ENCODE assay signal across 13 cellular contexts in genomic region chr3:69409831-69410230, GRCh38. TPM values are rescaled to one million over a fixed set of nuclear protein-coding genes. Genes with fewer than 3 reads are reported as not detected.
DNase-seq lines count a peak whose midpoint lies in the region; ATAC-seq, FAIRE-seq and TF ChIP-seq lines count a peak whose summit lies in the region.
"Had no signal": no experiment of that assay in that cellular context is flagged by ENCODE, and none has a peak within 500 bp of the region (broad histone marks: within the 10 kb centered on the region; RNA-seq: fewer than 3 reads in every experiment).

No MANE protein-coding gene starts in this region.

- TF ChIP-seq EP300 in HepG2 (IDR thresholded peaks at IDR 0.05; ENCODE audit: low read depth in 2 of 2, low read length in 2 of 2): no peak
- no peak for TF ChIP-seq EP300 in HepG2 (CRISPR knock-in tag; IDR thresholded peaks at IDR 0.05; ENCODE audit: borderline replicate concordance)

- H3K36me3 Mint-ChIP-seq in dendritic cell treated with granulocyte-macrophage colony-stimulating factor and Interleukin-4, amounts not matched to agents 40 ng/mL and 50 ng/mL, for 4 days (ENCODE audit: low read depth): peaks cover 37% of the 10 kb centered on the region

- no peaks in the 10 kb centered on the region for H3K79me2 ChIP-seq in HepG2 (ENCODE audit: insufficient read depth, low read length)

- TF ChIP-seq RAD21 in liver (IDR thresholded peaks at IDR 0.05): no peak
- TF ChIP-seq RAD21 in HepG2 (CRISPR knock-in tag; IDR thresholded peaks at IDR 0.05): no peak

- H3K27me3 ChIP-seq in liver (ENCODE audit: control insufficient read depth in 4 of 4, insufficient read depth in 4 of 4, low read length in 3 of 4) (no peaks in the 10 kb centered on the region), HepG2 (ENCODE audit: control insufficient read depth in 1 of 2, insufficient read depth in 2 of 2, low read length in 2 of 2) (no peaks in the 10 kb centered on the region; a peak in 1 of 5 replicates)

- 20% methylated on average over 1 of the region's 1 CpG for WGBS in liver
- 0% methylated on average over 1 of the region's 1 CpG for WGBS in HepG2 (ENCODE audit: low lambda C conversion rate)
- WGBS in lower leg skin, 2 donors: 80 to 83% methylated on average over 1 of the region's 1 CpG

- peaks cover 9% of the 10 kb centered on the region for H3K9me3 Mint-ChIP-seq in dendritic cell treated with granulocyte-macrophage colony-stimulating factor and Interleukin-4, amounts not matched to agents 40 ng/mL and 50 ng/mL, for 4 days

- TF ChIP-seq POLR2A in HepG2 (IDR thresholded peaks at IDR 0.05; ENCODE audit: insufficient read depth in 1 of 2, low read depth in 2 of 2, low read length in 2 of 2): no peak
- TF ChIP-seq POLR2A in lower leg skin (IDR thresholded peaks at IDR 0.05): no peak

- no peaks in the 10 kb centered on the region for H3K36me3 ChIP-seq in liver (ENCODE audit: control insufficient read depth in 4 of 4, insufficient read depth in 3 of 4, low read depth in 1 of 4, low read length in 3 of 4)
- no peaks in the 10 kb centered on the region for H3K36me3 ChIP-seq in HepG2 (replicated peaks in 1 of 2; ENCODE audit: control insufficient read depth in 1 of 2, insufficient read depth in 2 of 2, low read length in 2 of 2)

- no peaks in the 10 kb centered on the region for H4K20me1 ChIP-seq in HepG2 (ENCODE audit: insufficient read depth, low read length)

- H3K4me2 ChIP-seq in HepG2 (ENCODE audit: low read depth, low read length): no peak overlapping the region

- ATAC-seq in HepG2: no peak; the same call in 2 of the 3 replicates
- ATAC-seq in HG03045 (IDR thresholded peaks at IDR 0.05; ENCODE audit: unreplicated experiment): no peak

- H3K4me3 Mint-ChIP-seq in dendritic cell treated with granulocyte-macrophage colony-stimulating factor and Interleukin-4, amounts not matched to agents 40 ng/mL and 50 ng/mL, for 4 days: no peak overlapping the region
- H3K4me3 Mint-ChIP-seq: activated CD8-positive, alpha-beta T cell treated with anti-CD3 and anti-CD28 coated beads for 36 hours; endodermal cell had no signal

- in situ Hi-C loops in HepG2 (cut with HindIII; ENCODE audit: extremely low pct_ligation_motif_present, low pct_unique_long_range_greater_than_20kb): loop anchor here (25.0 kb wide), 1 partner anchor 248 kb away; no protein-coding TSS in a partner anchor

- peaks cover 24% of the 10 kb centered on the region for H3K4me1 Mint-ChIP-seq in dendritic cell treated with granulocyte-macrophage colony-stimulating factor and Interleukin-4, amounts not matched to agents 40 ng/mL and 50 ng/mL, for 4 days (ENCODE audit: low read depth)

- CTCF ChIA-PET in HepG2 (lab: Yijun Ruan, JAX; ENCODE audit: low intra/inter-chr PET ratio, low total read pairs): interaction anchor here (1.5 kb wide), 1 partner anchor 248 kb away, joined by 14 read pairs; no protein-coding TSS in a partner anchor

- intact Hi-C loops in HepG2 (cut with micrococcal nuclease; ENCODE audit: unreplicated experiment) (loop anchor here (1.0 to 5.0 kb wide), 3 partner anchors 88 to 288 kb away; partner anchors contain the start of gene LMOD3), lower leg skin (cut with DNase I; ENCODE audit: low total_unique reads) (no loop called here)
- intact Hi-C loops in dendritic cell treated with granulocyte-macrophage colony-stimulating factor and Interleukin-4, amounts not matched to agents 40 ng/mL and 50 ng/mL, for 4 days (cut with micrococcal nuclease): loop anchor here (1.0 to 5.0 kb wide), 3 partner anchors 38 to 103 kb away; no protein-coding TSS in a partner anchor

- no peak overlapping the region for H3K4me3 ChIP-seq in liver (ENCODE audit: low read depth in 1 of 3, low read length in 3 of 3)
- H3K4me3 ChIP-seq in HepG2 (replicated peaks in 1 of 3; ENCODE audit: insufficient read depth in 1 of 3, low read depth in 2 of 3, low read length in 3 of 3): no peak overlapping the region
- no peak overlapping the region for H3K4me3 ChIP-seq in lower leg skin (ENCODE audit: low read depth, poor library complexity, severe bottlenecking)
- H3K4me3 ChIP-seq: K562, skin epidermis had no signal

- H3K9me3 ChIP-seq in liver (ENCODE audit: control insufficient read depth in 4 of 4, low read length in 3 of 4): peaks cover 0 to 5% (median 2%) of the 10 kb centered on the region in 4 donors
- peaks cover 7% of the 10 kb centered on the region for H3K9me3 ChIP-seq in HepG2 (ENCODE audit: low read length)

- H3K4me1 ChIP-seq in liver (ENCODE audit: control insufficient read depth in 4 of 4, insufficient read depth in 4 of 4, low read length in 3 of 4): peaks cover 0 to 8% (median 6%) of the 10 kb centered on the region in 4 donors
- H3K4me1 ChIP-seq in HepG2 (ENCODE audit: insufficient read depth, low read length): no peaks in the 10 kb centered on the region

- BruUV-seq in HepG2 (replicated peaks; lab: Mats Ljungman, UMichigan): no TSS peak

- peak overlapping the region; percentile 67 for H3K27ac Mint-ChIP-seq in dendritic cell treated with granulocyte-macrophage colony-stimulating factor and Interleukin-4, amounts not matched to agents 40 ng/mL and 50 ng/mL, for 4 days
- H3K27ac Mint-ChIP-seq: activated CD8-positive, alpha-beta T cell treated with anti-CD3 and anti-CD28 coated beads for 36 hours; endodermal cell had no signal

- TF ChIP-seq CTCF in liver (IDR thresholded peaks at IDR 0.05; ENCODE audit: low read depth, low read length, missing input control) (no peak), HepG2 (CRISPR knock-in tag; IDR thresholded peaks at IDR 0.05) (no peak), lower leg skin (IDR thresholded peaks at IDR 0.05) (no peak)

- no peak overlapping the region for H3K9ac ChIP-seq in liver (ENCODE audit: low read depth in 1 of 2, low read length in 2 of 2)
- H3K9ac ChIP-seq in HepG2 (ENCODE audit: insufficient read depth, low read depth, low read length): no peak overlapping the region

- POLR2A ChIA-PET in HepG2 (lab: Yijun Ruan, JAX): no interaction called here

- no peak for FAIRE-seq in HepG2 (lab: Jason Lieb, UNC)

- H3K27me3 Mint-ChIP-seq in dendritic cell treated with granulocyte-macrophage colony-stimulating factor and Interleukin-4, amounts not matched to agents 40 ng/mL and 50 ng/mL, for 4 days: no peaks in the 10 kb centered on the region

- DNase-seq in HepG2 (ENCODE audit: low spot score) (no peak), lung microvascular endothelial cell (ENCODE audit: low read depth in 2 of 2) (peak; percentile 33 to 34), HuH-7.5 (ENCODE audit: low spot score) (no peak), germinal center (ENCODE audit: low spot score) (no peak), lower leg skin (ENCODE audit: low spot score in 2 of 2) (no peak)
- DNase-seq: NCI-H1694 treated with DMSO at 0.1 percent for 48 hours had no signal

- no peak overlapping the region for H2AFZ ChIP-seq in HepG2 (ENCODE audit: low read length)

- no peak overlapping the region for H3K27ac ChIP-seq in liver (ENCODE audit: low read depth in 1 of 2, low read length in 2 of 2)
- no peak overlapping the region for H3K27ac ChIP-seq in HepG2 (ENCODE audit: extremely low read length, insufficient read depth, low read length)

TF ChIP-seq in liver, 16 proteins besides CTCF, POLR2A, EP300 and RAD21 (continues in another document):
- TF ChIP-seq HNF4A (conservative IDR thresholded peaks at IDR 0.05): peak; percentile 58 to 76
- no peak for TF ChIP-seq GABPA (IDR thresholded peaks at IDR 0.05 in 1 of 2, conservative IDR thresholded peaks at IDR 0.05 in 1 of 2)
- TF ChIP-seq SP1 (IDR thresholded peaks at IDR 0.05): no peak
- no peak for TF ChIP-seq JUND (IDR thresholded peaks at IDR 0.05)
- TF ChIP-seq MAX (IDR thresholded peaks at IDR 0.05): peak; percentile 55
- no peak for TF ChIP-seq RXRA (IDR thresholded peaks at IDR 0.05)

TF ChIP-seq in HepG2, 621 proteins besides CTCF, POLR2A, EP300 and RAD21 (continues in another document):
- TF ChIP-seq ZNF660 (CRISPR knock-in tag; IDR thresholded peaks at IDR 0.05; ENCODE audit: borderline replicate concordance, low read depth): no peak
- no peak for TF ChIP-seq JARID2 (CRISPR knock-in tag; IDR thresholded peaks at IDR 0.05; ENCODE audit: insufficient replicate concordance)
- TF ChIP-seq ZFAT (CRISPR knock-in tag; conservative IDR thresholded peaks at IDR 0.05): no peak
- no peak for TF ChIP-seq ELF1 (CRISPR knock-in tag; IDR thresholded peaks at IDR 0.05)
- TF ChIP-seq ZNF550 (CRISPR knock-in tag; IDR thresholded peaks at IDR 0.05; ENCODE audit: borderline replicate concordance): no peak
- TF ChIP-seq GLI4 (CRISPR knock-in tag; IDR thresholded peaks at IDR 0.05; ENCODE audit: borderline replicate concordance): no peak

RNA-seq across cellular contexts. Expression of gene FRMD4B, which starts 23.9 kb away (rescaled TPM):
- total RNA-seq in liver: 10 to 100 TPM; 22.5 to 22.6 TPM
- 1 to 10 TPM; 7.3 to 7.6 TPM for polyA plus RNA-seq in liver
- 3.3 and 4.4 TPM in 2 replicates for total RNA-seq in HepG2 (2016; rRNA removed; fragmentation: Illumina TruSeq; extraction: Trizol)
- total RNA-seq in HepG2 (2016; cell fraction: cytosol; rRNA removed; fragmentation: Illumina TruSeq; extraction: Trizol; ENCODE audit: low read depth): 0.09 and 0.40 TPM in 2 replicates
- 2.1 and 3.5 TPM in 2 replicates for total RNA-seq in HepG2 (2016; cell fraction: insoluble cytoplasmic fraction; rRNA removed; fragmentation: Illumina TruSeq; extraction: Trizol)
- 0.93 and 1.0 TPM in 2 replicates for total RNA-seq in HepG2 (2016; cell fraction: membrane; rRNA removed; fragmentation: Illumina TruSeq; extraction: Trizol)
- total RNA-seq in HepG2 (2016; cell fraction: nucleus; rRNA removed; fragmentation: Illumina TruSeq; extraction: Trizol): 3.7 and 5.7 TPM in 2 replicates
- 2.4 and 3.0 TPM in 2 replicates for polyA plus RNA-seq in HepG2 (2011; rRNA removed)
- 2.7 and 2.9 TPM in 2 replicates for polyA plus RNA-seq in HepG2 (2011; cell fraction: cytosol; rRNA removed)
- 3.7 and 4.1 TPM in 2 replicates for polyA plus RNA-seq in HepG2 (2011; cell fraction: nucleus; rRNA removed)
- 1.4 and 1.6 TPM in 2 replicates for polyA plus RNA-seq in HepG2 (2012)
- polyA plus RNA-seq in HepG2 (2016; cell fraction: cytosol; fragmentation: Illumina TruSeq; extraction: Trizol; ENCODE audit: low read depth): 0.03 and 0.06 TPM in 2 replicates
- 1.5 and 2.2 TPM in 2 replicates for polyA plus RNA-seq in HepG2 (2016; cell fraction: insoluble cytoplasmic fraction; fragmentation: Illumina TruSeq; extraction: Trizol; ENCODE audit: low read depth)
- 0.22 and 0.40 TPM in 2 replicates for polyA plus RNA-seq in HepG2 (2016; cell fraction: membrane; fragmentation: Illumina TruSeq; extraction: Trizol; ENCODE audit: low read depth)
- 1.4 and 2.1 TPM in 2 replicates for polyA plus RNA-seq in HepG2 (2016; cell fraction: nucleus; fragmentation: Illumina TruSeq; extraction: Trizol; ENCODE audit: insufficient read depth, low read depth)
- polyA minus RNA-seq in HepG2 (2011; rRNA and poly(A)+ RNA removed; ENCODE audit: low replicate concordance): 4.1 and 6.9 TPM in 2 replicates
- 1.5 and 1.6 TPM in 2 replicates for polyA minus RNA-seq in HepG2 (2011; cell fraction: cytosol; rRNA and poly(A)+ RNA removed)
- polyA minus RNA-seq in HepG2 (2011; cell fraction: nucleus; rRNA and poly(A)+ RNA removed): 21.3 and 23.2 TPM in 2 replicates
- 36.6 and 73.2 TPM in 2 replicates for total RNA-seq in lung microvascular endothelial cell
- 10 to 100 TPM; 58.0 to 71.9 (median 63.4) TPM for total RNA-seq in lower leg skin

Comparison
In these comparisons a context has a peak if more than half of its experiments do, and no peak if none do; other contexts are left out.
1. DNase-seq: peak in lung microvascular endothelial cell (2 of 2); none in HepG2 (single experiment), HuH-7.5 (single experiment), germinal center (single experiment) and lower leg skin (0 of 2).